8 cellular contexts compared by ENCODE assay signal in the genomic region with DNA sequence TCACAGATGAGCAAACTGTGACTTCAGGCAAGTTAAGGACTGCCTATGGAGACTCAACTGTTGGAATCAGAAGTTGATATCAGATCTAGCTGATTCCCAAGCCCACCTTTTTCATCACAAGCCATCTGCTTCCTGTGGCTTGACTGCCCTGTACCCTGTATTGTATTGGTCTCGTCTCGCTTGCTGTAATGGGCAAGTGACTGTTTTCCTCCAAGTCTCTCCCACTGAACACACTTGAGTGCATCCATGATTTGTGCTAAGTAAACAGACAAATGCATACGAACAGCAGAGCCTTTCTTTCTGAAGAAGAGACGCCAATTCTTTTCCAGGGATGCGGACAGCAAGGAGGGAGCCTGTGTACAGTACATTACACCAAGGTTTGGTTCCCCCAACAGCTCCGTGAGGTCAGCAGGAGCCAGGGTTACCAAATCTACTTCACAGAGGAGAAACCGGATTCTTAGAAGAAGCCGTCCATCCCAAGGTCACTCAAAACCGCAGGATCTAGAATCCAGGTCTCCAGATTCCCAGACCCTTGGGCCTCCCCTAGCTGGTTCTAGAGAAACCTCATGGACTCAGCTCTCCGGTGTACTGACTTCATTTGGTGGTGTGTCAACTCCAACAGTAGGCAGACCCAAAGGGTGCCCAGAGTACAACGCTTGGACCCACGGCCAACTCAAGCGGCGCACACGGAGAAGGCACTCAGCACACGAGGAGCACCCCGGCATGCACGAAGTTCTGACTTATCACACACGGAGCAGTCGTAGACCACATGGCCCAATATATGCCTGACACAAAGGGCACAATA. TPM values are rescaled to one million over a fixed set of nuclear protein-coding genes. Genes with fewer than 3 reads are reported as not detected.
DNase-seq lines count a peak whose midpoint lies in the region; ATAC-seq and TF ChIP-seq lines count a peak whose summit lies in the region.

No MANE protein-coding gene starts in this region.

- no peaks in the 10 kb centered on the region for H3K9me3 Mint-ChIP-seq in chondrocyte (ENCODE audit: low read depth)

- TF ChIP-seq POLR2A in right lobe of liver (IDR thresholded peaks at IDR 0.05), result no peak

- H3K4me1 Mint-ChIP-seq in chondrocyte (ENCODE audit: low read depth), result peaks cover 33% of the 10 kb centered on the region

- H3K4me3 Mint-ChIP-seq in chondrocyte (ENCODE audit: unreplicated experiment), result peak overlapping the region; percentile 84

- no peaks in the 10 kb centered on the region for H3F3A ChIP-seq in PC-3 (ENCODE audit: low read length, unreplicated experiment)

- H3K4me3 ChIP-seq in PC-3 (ENCODE audit: low read length) (peak overlapping the region; percentile 91), right lobe of liver (peak overlapping the region; percentile 64 to 97 (median 95)), thoracic aorta (peak overlapping the region; percentile 79)

- H3K27ac ChIP-seq in PC-3 (ENCODE audit: low read length) (peak overlapping the region; percentile 77), right lobe of liver (peak overlapping the region; percentile 75 to 82 (median 76)), thoracic aorta (no peak overlapping the region)

- no peaks in the 10 kb centered on the region for H3K27me3 Mint-ChIP-seq in chondrocyte (ENCODE audit: low read depth)

- peak overlapping the region; percentile 100 for H3K9ac ChIP-seq in PC-3 (ENCODE audit: low read length)

- H3K36me3 ChIP-seq in PC-3 (ENCODE audit: low read depth, low read length), result peaks cover 35% of the 10 kb centered on the region
- peaks cover 0 to 65% (median 23%) of the 10 kb centered on the region in 4 donors for H3K36me3 ChIP-seq in right lobe of liver
- H3K36me3 ChIP-seq in thoracic aorta, result peaks cover 28% of the 10 kb centered on the region

- TF ChIP-seq CTCF in PC-3 (conservative IDR thresholded peaks at IDR 0.05; ENCODE audit: low read depth, low read length) (no peak), chondrocyte (IDR thresholded peaks at IDR 0.05) (no peak), right lobe of liver (IDR thresholded peaks at IDR 0.05) (no peak), thoracic aorta (IDR thresholded peaks at IDR 0.05) (no peak)

- H3K4me2 ChIP-seq in PC-3 (ENCODE audit: low read length), result peak overlapping the region; percentile 96

- no TSS peak for BruUV-seq in PC-3 (replicated peaks; lab: Mats Ljungman, UMichigan)

- H3K27me3 ChIP-seq in PC-3 (ENCODE audit: low read length) (no peaks in the 10 kb centered on the region), right lobe of liver (no peaks in the 10 kb centered on the region), thoracic aorta (replicated peaks; ENCODE audit: insufficient read depth) (no peaks in the 10 kb centered on the region)

- peaks cover 69% of the 10 kb centered on the region for H3K79me2 ChIP-seq in PC-3 (ENCODE audit: low read length)

- H2AFZ ChIP-seq in PC-3 (ENCODE audit: low read length), result no peak overlapping the region

- H3K4me1 ChIP-seq in PC-3 (ENCODE audit: insufficient read depth, low read length) (peaks cover 19% of the 10 kb centered on the region), right lobe of liver (peaks cover 0 to 16% (median 7%) of the 10 kb centered on the region in 4 donors), thoracic aorta (ENCODE audit: control insufficient read depth in 1 of 2, low read depth in 2 of 2) (peaks cover 7 to 29% of the 10 kb centered on the region in 2 donors)

- CTCF ChIA-PET in PC-3 (lab: Charles Lee), result no interaction called here

- peaks cover 8% of the 10 kb centered on the region for H4K20me1 ChIP-seq in PC-3 (ENCODE audit: low read length)

- peaks cover 28% of the 10 kb centered on the region for H3K36me3 Mint-ChIP-seq in chondrocyte (ENCODE audit: low read depth)

- no peaks in the 10 kb centered on the region for H3K9me2 ChIP-seq in PC-3 (replicated peaks; ENCODE audit: low read length)

- DNase-seq in ELR (ENCODE audit: low read depth) (peak; percentile 52), HCEC 1CT (peak; percentile 7), PC-3 (peak; percentile 10), chondrocyte (ENCODE audit: low spot score) (no peak), right lobe of liver (peak in 2 of 3 donors; percentile 54 to 58), thoracic aorta (ENCODE audit: low spot score) (no peak), NCI-H128 (lab: John Stamatoyannopoulos, UW; ENCODE audit: unreplicated experiment) (no peak)

- H3K9me3 ChIP-seq in PC-3 (ENCODE audit: low read length) (no peaks in the 10 kb centered on the region), right lobe of liver (no peaks in the 10 kb centered on the region), thoracic aorta (no peaks in the 10 kb centered on the region)

- ATAC-seq in PC-3, result peak; percentile 9
- ATAC-seq in right lobe of liver, result peak; percentile 1 to 13 (median 4)
- ATAC-seq in thoracic aorta (ENCODE audit: insufficient number of reproducible peaks, low FRiP score, low read depth), result peak; percentile 3
- no peak for ATAC-seq in GM21529 (IDR thresholded peaks at IDR 0.05; ENCODE audit: unreplicated experiment)

- H3K27ac Mint-ChIP-seq in chondrocyte (ENCODE audit: unreplicated experiment), result peak overlapping the region; percentile 75

- 10% methylated on average over 16 of the region's 20 CpGs for WGBS in right lobe of liver (ENCODE audit: insufficient coverage, low coverage, low lambda C conversion rate, missing lambda C conversion rate)

- POLR2A ChIA-PET in PC-3 (lab: Charles Lee; ENCODE audit: unreplicated experiment), result no interaction called here

- intact Hi-C loops in PC-3 (cut with micrococcal nuclease), result no loop called here
- intact Hi-C loops in right lobe of liver (cut with DNase I), result no loop called here

RNA-seq across cellular contexts. Expression of a gene that starts 1.2 kb away (rescaled TPM):
- total RNA-seq in PC-3 (2014; rRNA removed), result 103 and 132 TPM in 2 replicates
- 49.2 to 58.3 TPM (median 51.1 TPM) in 3 replicates for total RNA-seq in chondrocyte
- total RNA-seq in right lobe of liver, result 10 to 100 TPM; 28.8 to 42.6 (median 38.1) TPM
- total RNA-seq in thoracic aorta, result 10 to 100 TPM; 30.6 to 40.5 TPM

RNA-seq across cellular contexts. Expression of a gene that starts 1.5 kb away (rescaled TPM):
- 64.2 and 65.0 TPM in 2 replicates for total RNA-seq in PC-3 (2014; rRNA removed)
- 52.7 to 61.2 TPM (median 58.4 TPM) in 3 replicates for total RNA-seq in chondrocyte
- total RNA-seq in right lobe of liver, result 10 to 100 TPM; 19.7 to 30.3 (median 26.0) TPM
- total RNA-seq in thoracic aorta, result 10 to 100 TPM; 50.0 to 55.9 TPM

RNA-seq across cellular contexts. Expression of a gene that starts 23.4 kb away (rescaled TPM):
- total RNA-seq in PC-3 (2014; rRNA removed) (not detected in 2 replicates), chondrocyte (not detected in 3 replicates), right lobe of liver (not detected), thoracic aorta (not detected)

RNA-seq across cellular contexts. Expression of a gene that starts 27.0 kb away (rescaled TPM):
- 12.5 and 15.4 TPM in 2 replicates for total RNA-seq in PC-3 (2014; rRNA removed)
- total RNA-seq in chondrocyte, result 26.8 to 36.6 TPM (median 28.4 TPM) in 3 replicates
- total RNA-seq in right lobe of liver, result 10 to 100 TPM; 22.6 to 29.2 (median 24.8) TPM
- 10 to 100 TPM; 22.5 to 39.7 TPM for total RNA-seq in thoracic aorta

Comparison
In these comparisons a context has a peak if more than half of its experiments do, and no peak if none do; other contexts are left out.
1. DNase-seq: peak in ELR (single experiment), HCEC 1CT (single experiment), PC-3 (single experiment) and right lobe of liver (2 of 3); none in chondrocyte (single experiment), thoracic aorta (single experiment) and NCI-H128 (single experiment).
2. H3K27ac ChIP-seq: peak in PC-3 (single experiment) and right lobe of liver (3 of 3); none in thoracic aorta (0 of 2).
3. Peak in every context shown above with its lines, with median percentiles within 50 percentile points of each other: H3K4me3 ChIP-seq.